18 cellular contexts compared by ENCODE assay signal in the genomic region with DNA sequence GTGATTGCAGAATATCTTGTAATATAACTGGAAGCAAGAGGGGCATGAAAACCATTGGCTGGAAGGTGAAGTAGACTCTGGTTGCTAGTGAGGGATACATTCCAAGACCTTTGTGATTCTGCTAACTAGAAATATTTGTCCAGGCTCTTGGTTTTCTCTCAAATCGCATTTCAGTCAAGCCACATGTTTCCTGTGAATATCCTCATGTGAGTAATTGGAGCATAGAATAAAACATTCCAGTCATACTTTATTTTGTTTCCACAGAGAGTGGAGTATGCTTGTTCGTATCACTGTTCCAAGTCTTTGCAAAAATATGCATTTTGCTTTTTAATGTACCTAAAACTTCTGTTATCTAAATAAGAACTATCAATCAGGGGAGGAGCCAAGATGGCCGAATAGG.
A peak's percentile ranks its signal among the peaks of the same experiment; 100 is the strongest.
DNase-seq lines count a peak whose midpoint lies in the region; ATAC-seq and TF ChIP-seq lines count a peak whose summit lies in the region.
"Had no signal": no experiment of that assay in that cellular context is flagged by ENCODE, and none has a peak within 500 bp of the region (broad histone marks: within the 10 kb centered on the region; RNA-seq: fewer than 3 reads in every experiment).

No MANE protein-coding gene starts in this region.

- H3K9me3 ChIP-seq in neuronal stem cell (replicated peaks in 1 of 2; ENCODE audit: control insufficient read depth in 2 of 2, insufficient read depth in 1 of 2, low read depth in 1 of 2, low read length in 2 of 2) (no peaks in the 10 kb centered on the region), breast epithelium (no peaks in the 10 kb centered on the region)
- H3K9me3 ChIP-seq: SJSA1 had no signal

- H2AK5ac ChIP-seq in neuronal stem cell (ENCODE audit: low read depth, low read length) = no peak overlapping the region

- H3K23ac ChIP-seq in neuronal stem cell (ENCODE audit: low read depth, low read length, poor library complexity) = no peak overlapping the region

- H3K4me1 ChIP-seq in neuronal stem cell (ENCODE audit: control insufficient read depth in 2 of 2, insufficient read depth in 1 of 2, low read depth in 1 of 2, low read length in 2 of 2) (no peaks in the 10 kb centered on the region), breast epithelium (no peaks in the 10 kb centered on the region)
- H3K4me1 ChIP-seq: SJSA1 had no signal

- no peak overlapping the region for H2BK12ac ChIP-seq in neuronal stem cell (ENCODE audit: low read length)

- no peak overlapping the region for H4K91ac ChIP-seq in neuronal stem cell (ENCODE audit: low read depth, low read length, poor library complexity)

- no peak overlapping the region for H3K27ac ChIP-seq in neuronal stem cell (replicated peaks; ENCODE audit: low read length)
- no peak overlapping the region for H3K27ac ChIP-seq in breast epithelium
- H3K27ac ChIP-seq: GM23248, RWPE1, SJSA1 had no signal

- intact Hi-C loops in Right ventricle myocardium superior (cut with DNase I) (no loop called here), breast epithelium (cut with DNase I; ENCODE audit: low total_unique reads) (no loop called here)

- TF ChIP-seq POLR2A in breast epithelium (IDR thresholded peaks at IDR 0.05) = no peak

- no peak overlapping the region for H3K4me2 ChIP-seq in neuronal stem cell (ENCODE audit: insufficient read depth, low read length, poor library complexity, severe bottlenecking)

- H3K79me1 ChIP-seq in neuronal stem cell (ENCODE audit: low read depth, low read length) = no peaks in the 10 kb centered on the region

- H3K4ac ChIP-seq in neuronal stem cell (ENCODE audit: low read length) = no peak overlapping the region

- no peak for ATAC-seq in Right ventricle myocardium superior (ENCODE audit: poor library complexity)
- ATAC-seq: GM12878 had no signal

- H2BK5ac ChIP-seq in neuronal stem cell (ENCODE audit: low read length) = no peak overlapping the region

- DNase-seq in HCEC 1CT (peak; percentile 29), astrocyte of the hippocampus (ENCODE audit: low read depth, low spot score) (peak; percentile 14), fibroblast of mammary gland (ENCODE audit: low read depth) (peak; percentile 2), neuronal stem cell (ENCODE audit: low spot score) (no peak), T-helper 9 cell (no peak), Right ventricle myocardium superior (no peak), breast epithelium (ENCODE audit: low spot score in 2 of 2) (no peak), NCI-H774 (lab: John Stamatoyannopoulos, UW) (no peak)
- DNase-seq: AML-193, Calu3, GM23248, NCI-H1436, NCI-H2227 treated with DMSO at 0.1 percent for 48 hours, NCI-H524 treated with DMSO at 0.1 percent for 48 hours, OCI-M1 had no signal

- H3K18ac ChIP-seq in neuronal stem cell (ENCODE audit: low read length) = no peak overlapping the region

- no peak overlapping the region for H2BK120ac ChIP-seq in neuronal stem cell (ENCODE audit: low read depth, low read length)

- TF ChIP-seq CTCF in fibroblast of mammary gland (conservative IDR thresholded peaks at IDR 0.05; ENCODE audit: control insufficient read depth, insufficient read depth, low read depth, low read length) = no peak
- TF ChIP-seq CTCF in breast epithelium (IDR thresholded peaks at IDR 0.05) = no peak

- H3K9ac ChIP-seq in neuronal stem cell (ENCODE audit: low read depth, low read length, poor library complexity) = no peak overlapping the region
- H3K9ac ChIP-seq: GM23248 had no signal

- H3K36me3 ChIP-seq in neuronal stem cell (replicated peaks in 1 of 2; ENCODE audit: control insufficient read depth in 2 of 2, insufficient read depth in 2 of 2, low read length in 2 of 2) = no peaks in the 10 kb centered on the region
- no peaks in the 10 kb centered on the region for H3K36me3 ChIP-seq in breast epithelium
- H3K36me3 ChIP-seq: SJSA1 had no signal

- no peak overlapping the region for H4K8ac ChIP-seq in neuronal stem cell (ENCODE audit: low read depth, low read length)

- H3K4me3 ChIP-seq in fibroblast of mammary gland (ENCODE audit: control insufficient read depth, low read depth, low read length) (no peak overlapping the region), neuronal stem cell (ENCODE audit: low read length in 2 of 2) (no peak overlapping the region), breast epithelium (no peak overlapping the region)
- H3K4me3 ChIP-seq: GM12878, GM23248, SJSA1 had no signal

- H3K27me3 ChIP-seq in neuronal stem cell (ENCODE audit: control insufficient read depth in 3 of 3, insufficient read depth in 3 of 3, low read depth in 1 of 3, low read length in 3 of 3) (no peaks in the 10 kb centered on the region), breast epithelium (no peaks in the 10 kb centered on the region)
- H3K27me3 ChIP-seq: SJSA1 had no signal

- H2AFZ ChIP-seq in neuronal stem cell (ENCODE audit: low read length) = peak overlapping the region; percentile 43
- H2AFZ ChIP-seq: GM23248 had no signal

- no peak overlapping the region for H2BK15ac ChIP-seq in neuronal stem cell (ENCODE audit: low read length)

- H3K14ac ChIP-seq in neuronal stem cell (ENCODE audit: low read length) = no peak overlapping the region

- WGBS in neuronal stem cell (ENCODE audit: extremely low coverage in 2 of 2, insufficient read length in 2 of 2, insufficient replicate concordance in 1 of 2), 2 donors = no CpG with 5 or more reads among the region's 3 CpGs

Comparison
In these comparisons a context has a peak if more than half of its experiments do, and no peak if none do; other contexts are left out.
1. DNase-seq: peak in HCEC 1CT (single experiment), astrocyte of the hippocampus (single experiment) and fibroblast of mammary gland (single experiment); none in neuronal stem cell (single experiment), T-helper 9 cell (single experiment), Right ventricle myocardium superior (single experiment), breast epithelium (0 of 2) and NCI-H774 (single experiment).